Comparison of ENCODE assay signal across 14 cellular contexts in the genomic region with DNA sequence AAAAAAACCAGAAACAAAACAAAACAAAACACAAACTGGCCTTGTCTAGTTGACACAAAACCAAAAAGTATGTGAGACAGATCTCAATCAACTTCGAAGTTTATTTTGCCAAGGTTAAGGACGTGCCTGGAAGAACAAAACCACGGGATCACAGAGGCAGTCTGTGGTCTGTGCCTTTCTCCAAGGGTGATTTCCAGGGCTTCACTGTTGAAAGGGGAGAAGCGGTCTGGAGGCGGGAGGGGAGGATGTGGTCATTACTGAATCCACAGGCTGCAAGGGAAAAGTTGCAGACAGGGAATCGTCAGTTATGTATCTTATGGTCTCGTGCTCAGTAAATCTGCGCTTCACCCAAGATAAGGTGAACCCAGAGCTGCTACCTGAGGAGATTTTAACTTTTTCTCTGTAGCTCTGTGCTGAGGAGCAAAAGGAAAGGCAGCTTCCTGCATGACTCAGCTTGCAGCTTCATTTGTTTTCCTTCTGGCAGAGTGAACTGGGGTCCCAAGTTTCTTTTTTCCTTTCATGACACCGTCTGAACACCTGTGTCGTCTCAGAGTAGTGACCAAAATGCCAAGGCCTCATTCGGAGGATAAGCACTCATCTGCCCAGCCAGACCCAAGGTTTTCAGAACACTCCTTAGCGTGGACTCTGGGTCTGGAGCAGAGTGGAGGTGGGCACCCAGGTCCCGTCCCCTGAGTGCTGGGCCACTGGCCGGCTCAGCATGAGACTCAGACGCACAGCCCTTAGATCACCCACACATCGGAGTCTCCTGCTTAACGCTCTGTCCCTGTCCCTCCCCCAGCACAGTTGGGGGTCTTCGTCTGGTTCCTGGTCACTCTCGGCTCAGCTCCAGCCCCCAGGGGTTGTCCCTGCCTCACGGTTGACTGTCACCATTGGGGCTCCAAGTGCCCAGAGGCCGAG. TPM values are rescaled to one million over a fixed set of nuclear protein-coding genes. Genes with fewer than 3 reads are reported as not detected.
DNase-seq lines count a peak whose midpoint lies in the region; ATAC-seq, FAIRE-seq and TF ChIP-seq lines count a peak whose summit lies in the region.
"Had no signal": no experiment of that assay in that cellular context is flagged by ENCODE, and none has a peak within 500 bp of the region (broad histone marks: within the 10 kb centered on the region; RNA-seq: fewer than 3 reads in every experiment).

No MANE protein-coding gene starts in this region.

- CTCF ChIA-PET in H1 (lab: Charles Lee; ENCODE audit: partially characterized antibody), result interaction anchor here (0.9 to 2.2 kb wide), 10 partner anchors 12 to 178 kb away, joined by 3 to 6 read pairs (median 4); no protein-coding TSS in a partner anchor

- 0 out of 2 replicates have a peak overlapping the region, but pooled peaks have one; percentile 26 for H2AFZ ChIP-seq in DND-41 (ENCODE audit: low read depth, low read length)
- peak overlapping the region; percentile 92 for H2AFZ ChIP-seq in H1 (ENCODE audit: low read length)

- no peak overlapping the region for H2BK120ac ChIP-seq in H1 (replicated peaks; ENCODE audit: low read depth, low read length)

- no peak overlapping the region for H3K9ac ChIP-seq in DND-41 (ENCODE audit: low read depth, low read length)
- no peak overlapping the region; a peak in 2 of 7 replicates for H3K9ac ChIP-seq in H1 (replicated peaks in 1 of 4; ENCODE audit: extremely low read depth in 1 of 4, low read depth in 3 of 4, low read length in 3 of 4)

- H3K27ac Mint-ChIP-seq in nephron, result peak overlapping the region in 2 of 3 experiments; percentile 25 to 29
- H3K27ac Mint-ChIP-seq in type B pancreatic cell, result no peak overlapping the region

- WGBS in H1 (ENCODE audit: extremely low coverage in 1 of 2, insufficient coverage in 1 of 2, insufficient read length in 1 of 2, insufficient replicate concordance in 2 of 2, low coverage in 1 of 2, low lambda C conversion rate in 2 of 2, missing lambda C conversion rate in 1 of 2), 2 experiments, result 67% methylated on average over 21 of the region's 21 CpGs; no CpG with 5 or more reads in 1 of the 2 experiments

- H3K4me1 Mint-ChIP-seq in nephron (peaks cover 20% of the 10 kb centered on the region), type B pancreatic cell (ENCODE audit: unreplicated experiment) (peaks cover 18% of the 10 kb centered on the region)

- H3K4me3 Mint-ChIP-seq in nephron, result no peak overlapping the region
- no peak overlapping the region for H3K4me3 Mint-ChIP-seq in type B pancreatic cell
- H3K4me3 Mint-ChIP-seq: activated CD8-positive, alpha-beta T cell treated with anti-CD3 and anti-CD28 coated beads, Interleukin-2, amount 10 ng/mL, durations not matched to agents 7 days and 5 days had no signal

- TF ChIP-seq POLR2A in H1 (IDR thresholded peaks at IDR 0.05; ENCODE audit: control extremely low read depth in 1 of 2, low read depth in 2 of 2, low read length in 2 of 2), result no peak

- H2AK5ac ChIP-seq in H1 (ENCODE audit: low read depth, low read length), result 0 out of 2 replicates have a peak overlapping the region, but pooled peaks have one; percentile 33

- H3K18ac ChIP-seq in H1 (ENCODE audit: extremely low read depth, low read length), result peak overlapping the region; percentile 72; the same call in 1 of the 2 replicates

- DNase-seq in DND-41 (no peak), NCI-H69 (lab: John Stamatoyannopoulos, UW) (peak; percentile 23), H1 (ENCODE audit: low read depth in 1 of 2, low spot score in 2 of 2) (no peak), type B pancreatic cell (ENCODE audit: extremely low spot score, unreplicated experiment) (no peak)
- DNase-seq in activated effector memory CD4-positive, alpha-beta T cell treated with anti-CD3 and anti-CD28 coated beads, Interleukin-2, amount 50 U/mL, for 16 hours, result no peak
- DNase-seq: activated CD8-positive, alpha-beta T cell treated with anti-CD3 and anti-CD28 coated beads, Interleukin-2, amount 10 ng/mL, durations not matched to agents 7 days and 5 days; DMS153; hypothalamus; NCI-H1694 had no signal

- H3K27me3 ChIP-seq in DND-41 (ENCODE audit: insufficient read depth, low read length, poor library complexity), result no peaks in the 10 kb centered on the region
- no peaks in the 10 kb centered on the region for H3K27me3 ChIP-seq in H1 (replicated peaks in 1 of 4; ENCODE audit: control insufficient read depth in 3 of 4, extremely low read depth in 1 of 4, insufficient read depth in 3 of 4, low read length in 3 of 4)
- H3K27me3 ChIP-seq: cardiac muscle cell had no signal

- H3K56ac ChIP-seq in H1 (replicated peaks; ENCODE audit: insufficient read length, low read depth, low read length), result no peak overlapping the region

- H3K27me3 Mint-ChIP-seq in nephron (ENCODE audit: low read depth), result peaks cover 19% of the 10 kb centered on the region
- peaks cover 2% of the 10 kb centered on the region for H3K27me3 Mint-ChIP-seq in type B pancreatic cell

- H3K9me3 ChIP-seq in DND-41 (ENCODE audit: insufficient read depth, low read length, severe bottlenecking), result no peaks in the 10 kb centered on the region
- no peaks in the 10 kb centered on the region for H3K9me3 ChIP-seq in H1 (ENCODE audit: insufficient read depth in 2 of 2, low read depth in 1 of 2, low read length in 1 of 2)
- H3K9me3 ChIP-seq: prostate gland had no signal

- H3K36me3 Mint-ChIP-seq in nephron (ENCODE audit: low read depth), result no peaks in the 10 kb centered on the region
- H3K36me3 Mint-ChIP-seq in type B pancreatic cell, result no peaks in the 10 kb centered on the region

- no peak overlapping the region for H3K14ac ChIP-seq in H1 (ENCODE audit: insufficient read length)

- TF ChIP-seq CTCF in DND-41 (IDR thresholded peaks at IDR 0.05; ENCODE audit: borderline replicate concordance, extremely low read depth, low read length, poor library complexity, severe bottlenecking) (no peak), H1 (IDR thresholded peaks at IDR 0.05; ENCODE audit: control extremely low read depth in 1 of 3, insufficient read depth in 1 of 3, low read depth in 1 of 3, low read length in 3 of 3) (no peak), nephron (IDR thresholded peaks at IDR 0.05; ENCODE audit: unreplicated experiment in 3 of 3) (no peak), type B pancreatic cell (conservative IDR thresholded peaks at IDR 0.05) (no peak)

- H2BK12ac ChIP-seq in H1 (ENCODE audit: low read depth, low read length), result peak overlapping the region; percentile 77; the same call in 1 of the 2 replicates

- H2BK15ac ChIP-seq in H1 (ENCODE audit: low read length), result no peak overlapping the region; the same call in 1 of the 2 replicates

- TF ChIP-seq RAD21 in H1 (IDR thresholded peaks at IDR 0.05 in 1 of 2, conservative IDR thresholded peaks at IDR 0.05 in 1 of 2; ENCODE audit: low read depth in 2 of 2, low read length in 2 of 2), result no peak

- no peaks in the 10 kb centered on the region for H3K36me3 ChIP-seq in DND-41 (ENCODE audit: insufficient read depth, low read length)
- no peaks in the 10 kb centered on the region for H3K36me3 ChIP-seq in H1 (ENCODE audit: control insufficient read depth in 2 of 4, insufficient read depth in 4 of 4, low read length in 3 of 4)
- H3K36me3 ChIP-seq: cardiac muscle cell, prostate gland had no signal

- H4K5ac ChIP-seq in H1 (ENCODE audit: insufficient read length, low read depth, low read length), result no peak overlapping the region

- no peak overlapping the region for H3K4ac ChIP-seq in H1 (replicated peaks; ENCODE audit: insufficient read length, low read depth, low read length)

- H3K4me1 ChIP-seq in DND-41 (ENCODE audit: insufficient read depth, low read length) (peaks cover 8% of the 10 kb centered on the region), H1 (replicated peaks in 1 of 4; ENCODE audit: control insufficient read depth in 3 of 4, insufficient read depth in 4 of 4, low read length in 3 of 4) (peaks cover 5 to 12% (median 8%) of the 10 kb centered on the region in 4 experiments)
- H3K4me1 ChIP-seq: prostate gland had no signal

- H4K20me1 ChIP-seq in DND-41 (ENCODE audit: insufficient read depth, low read length) (no peaks in the 10 kb centered on the region), H1 (replicated peaks in 1 of 2; ENCODE audit: control insufficient read depth in 1 of 2, insufficient read depth in 2 of 2, low read length in 2 of 2) (no peaks in the 10 kb centered on the region)

- H4K8ac ChIP-seq in H1 (ENCODE audit: extremely low read depth, insufficient read depth, low read length), result no peak overlapping the region

- H4K91ac ChIP-seq in H1 (replicated peaks; ENCODE audit: insufficient read length, low read length), result no peak overlapping the region

- H3K79me2 ChIP-seq in DND-41 (ENCODE audit: insufficient read depth, low read length) (no peaks in the 10 kb centered on the region), H1 (ENCODE audit: control insufficient read depth in 1 of 2, insufficient read depth in 2 of 2, low read length in 2 of 2) (no peaks in the 10 kb centered on the region)

- H3K27ac ChIP-seq in DND-41 (ENCODE audit: low read length), result peak overlapping the region; percentile 8; the same call in 1 of the 2 replicates
- H3K27ac ChIP-seq in H1 (ENCODE audit: low read depth, low read length), result 0 out of 2 replicates have a peak overlapping the region, but pooled peaks have one; percentile 1
- H3K27ac ChIP-seq: cardiac muscle cell had no signal

- H3K4me2 ChIP-seq in DND-41 (ENCODE audit: insufficient read depth, low read length), result no peak overlapping the region
- peak overlapping the region in 1 of 2 experiments; percentile 42; a peak in 1 of 4 replicates for H3K4me2 ChIP-seq in H1 (ENCODE audit: insufficient read depth in 1 of 2, low read depth in 2 of 2, low read length in 2 of 2)

- peak overlapping the region; percentile 73; the same call in 1 of the 2 replicates for H2BK5ac ChIP-seq in H1 (ENCODE audit: low read depth, low read length)

- H3K4me3 ChIP-seq in DND-41 (ENCODE audit: low read depth in 1 of 2, low read length in 2 of 2) (no peak overlapping the region), H1 (ENCODE audit: extremely low read depth in 1 of 4, insufficient read depth in 2 of 4, low read depth in 3 of 4, low read length in 4 of 4) (no peak overlapping the region)
- H3K4me3 ChIP-seq: cardiac muscle cell, prostate gland had no signal

- ATAC-seq in DND-41 (ENCODE audit: insufficient read depth, low read depth) (peak; percentile 54; the same call in 2 of the 3 replicates), GM19452 (IDR thresholded peaks at IDR 0.05; ENCODE audit: unreplicated experiment) (no peak), HG03039 (IDR thresholded peaks at IDR 0.05; ENCODE audit: unreplicated experiment) (no peak)
- ATAC-seq: activated CD8-positive, alpha-beta T cell treated with anti-CD3 and anti-CD28 coated beads, Interleukin-2, amount 10 ng/mL, durations not matched to agents 7 days and 5 days had no signal

- H3K79me1 ChIP-seq in H1 (ENCODE audit: low read depth, low read length), result no peaks in the 10 kb centered on the region

- FAIRE-seq in H1 (lab: Jason Lieb, UNC), result no peak

- TF ChIP-seq EP300 in H1 (IDR thresholded peaks at IDR 0.05; ENCODE audit: borderline replicate concordance in 1 of 2, low read depth in 2 of 2, low read length in 2 of 2), result no peak

- POLR2A ChIA-PET in H1 (lab: Charles Lee; ENCODE audit: partially characterized antibody), result interaction anchor here (0.6 kb wide), 1 partner anchor 47 kb away, joined by 3 read pairs; no protein-coding TSS in a partner anchor

- no peaks in the 10 kb centered on the region for H3K23me2 ChIP-seq in H1 (ENCODE audit: low read depth, low read length)

- peak overlapping the region; percentile 96; the same call in 1 of the 2 replicates for H2BK20ac ChIP-seq in H1 (ENCODE audit: low read length)

- H3K9me3 Mint-ChIP-seq in nephron (no peaks in the 10 kb centered on the region), type B pancreatic cell (no peaks in the 10 kb centered on the region)

- no peak overlapping the region for H3K23ac ChIP-seq in H1 (ENCODE audit: insufficient read length)

RNA-seq across cellular contexts. Expression of gene ROPN1L, which starts 25.9 kb away (rescaled TPM):
- 0.38 and 0.73 TPM in 2 replicates for total RNA-seq in H1 (2021; fragmentation: NEBNext Ultra II Directional; extraction: Animal tissue kit (Norgen Biotek cat#: 25700))
- 0.24 and 0.28 TPM in 2 replicates for polyA plus RNA-seq in H1 (2011; rRNA removed)
- polyA plus RNA-seq in H1 (2011; cell fraction: cytosol; rRNA removed), result 0.34 TPM
- polyA plus RNA-seq in H1 (2011; cell fraction: nucleus; rRNA removed), result 0.21 TPM
- 0.15 to 0.46 TPM in 2 of 4 replicates, not detected in the others for polyA plus RNA-seq in H1 (2012, experiment 1 of 2)
- not detected for polyA plus RNA-seq in H1 (2012, experiment 2 of 2)
- polyA plus RNA-seq in H1 (2013, experiment 1 of 2), result 0.22 TPM
- 0.24 TPM for polyA plus RNA-seq in H1 (2013, experiment 2 of 2)
- polyA minus RNA-seq in H1 (2011; rRNA and poly(A)+ RNA removed), result 0.51 TPM in 1 of 2 replicates, not detected in the other
- polyA minus RNA-seq in H1 (2011; cell fraction: cytosol; rRNA and poly(A)+ RNA removed), result not detected
- polyA minus RNA-seq in H1 (2011; cell fraction: nucleus; rRNA and poly(A)+ RNA removed), result not detected
- 0.29 and 2.0 TPM in 2 replicates for total RNA-seq in type B pancreatic cell (ENCODE audit: low replicate concordance)
